ENCODE assay signal across 8 cellular contexts in the genomic region with DNA sequence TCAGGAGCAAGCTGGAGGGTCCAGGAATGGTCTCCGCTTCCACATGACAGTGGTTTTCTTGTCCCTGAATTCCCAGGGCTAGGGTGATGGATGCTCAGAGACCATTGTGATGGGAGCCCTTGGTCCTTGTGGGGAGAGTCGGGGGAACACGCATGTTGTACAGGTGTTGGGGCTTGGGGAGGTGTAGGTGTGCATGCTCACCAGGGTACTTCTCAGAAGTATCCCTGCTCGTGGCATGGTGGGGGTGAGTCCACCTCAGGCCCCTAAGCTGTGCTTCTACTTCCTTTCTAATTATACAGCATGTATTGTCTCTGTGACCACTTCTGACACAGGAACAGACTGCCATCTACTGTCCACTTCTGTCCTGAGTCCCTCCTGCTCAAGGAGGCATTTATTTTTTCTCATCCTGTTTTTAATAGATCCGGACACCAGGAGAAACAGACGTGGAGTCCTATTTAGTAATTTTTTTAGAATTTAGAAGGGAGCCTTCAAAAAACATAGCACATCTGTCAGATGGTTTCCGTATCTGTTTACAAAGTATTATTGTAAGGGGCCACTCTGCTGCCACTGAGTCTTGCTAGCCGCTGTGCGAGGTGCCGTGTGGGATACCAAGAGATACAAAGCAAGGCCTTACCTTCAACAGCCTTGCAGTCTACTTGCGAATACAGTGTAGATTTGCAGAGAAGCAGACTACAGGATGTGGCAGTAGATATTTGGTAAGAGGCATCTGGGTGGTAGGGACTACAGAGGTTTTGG. TPM values are rescaled to one million over a fixed set of nuclear protein-coding genes. Genes with fewer than 3 reads are reported as not detected.
DNase-seq lines count a peak whose midpoint lies in the region; ATAC-seq lines count a peak whose summit lies in the region.

No MANE protein-coding gene starts in this region.

- DNase-seq in G401 (ENCODE audit: low spot score), result peak; percentile 83
- peak; percentile 63 for DNase-seq in NCI-H1105 treated with DMSO at 0.1 percent for 48 hours (lab: John Stamatoyannopoulos, UW)
- DNase-seq in astrocyte of the hippocampus (ENCODE audit: low read depth, low spot score), result peak; percentile 81
- DNase-seq in left kidney (ENCODE audit: low read depth, low spot score), result peak; percentile 80
- DNase-seq in activated T-cell treated with anti-CD3 and anti-CD28 coated beads, Interleukin-2, amount 50 U/mL, for 48 hours, result no peak
- DNase-seq in NCI-H128 (lab: John Stamatoyannopoulos, UW; ENCODE audit: unreplicated experiment), result no peak
- no peak for DNase-seq in activated effector memory CD4-positive, alpha-beta T cell treated with Interleukin-2 at 50 U/mL for 16 hours

- H3K9me3 Mint-ChIP-seq in activated T-helper 17 cell treated with anti-CD3 and anti-CD28 coated beads, Interleukin-2, amount 50 U/mL, for 72 hours, result no peaks in the 10 kb centered on the region

- no peaks in the 10 kb centered on the region for H3K36me3 Mint-ChIP-seq in activated T-helper 17 cell treated with anti-CD3 and anti-CD28 coated beads, Interleukin-2, amount 50 U/mL, for 72 hours (ENCODE audit: low read depth)

- no peak for ATAC-seq in activated T-helper 17 cell treated with anti-CD3 and anti-CD28 coated beads, Interleukin-2, amount 50 U/mL, for 72 hours (replicated peaks)

- no peaks in the 10 kb centered on the region for H3K4me1 Mint-ChIP-seq in activated T-helper 17 cell treated with anti-CD3 and anti-CD28 coated beads, Interleukin-2, amount 50 U/mL, for 72 hours

- H3K27ac Mint-ChIP-seq in activated T-helper 17 cell treated with anti-CD3 and anti-CD28 coated beads, Interleukin-2, amount 50 U/mL, for 72 hours, result no peak overlapping the region

- in situ Hi-C loops in G401 (cut with HindIII; ENCODE audit: low sequenced_read_pairs), result no loop called here

- no peak overlapping the region for H3K4me3 Mint-ChIP-seq in activated T-helper 17 cell treated with anti-CD3 and anti-CD28 coated beads, Interleukin-2, amount 50 U/mL, for 72 hours

- H3K27me3 Mint-ChIP-seq in activated T-helper 17 cell treated with anti-CD3 and anti-CD28 coated beads, Interleukin-2, amount 50 U/mL, for 72 hours, result peaks cover 26% of the 10 kb centered on the region

RNA-seq across cellular contexts. Expression of a gene that starts 10.5 kb away (rescaled TPM):
- not detected in 2 replicates for total RNA-seq in G401 (2014; rRNA removed; shearing (Covaris generic))
- not detected for total RNA-seq in activated T-helper 17 cell treated with anti-CD3 and anti-CD28 coated beads, Interleukin-2, amount 50 U/mL, for 72 hours

Comparison
In these comparisons a context has a peak if more than half of its experiments do, and no peak if none do; other contexts are left out.
1. DNase-seq: peak in G401 (single experiment), NCI-H1105 treated with DMSO at 0.1 percent for 48 hours (single experiment), astrocyte of the hippocampus (single experiment) and left kidney (single experiment); none in activated T-cell treated with anti-CD3 and anti-CD28 coated beads, Interleukin-2, amount 50 U/mL, for 48 hours (0 of 2), NCI-H128 (single experiment) and activated effector memory CD4-positive, alpha-beta T cell treated with Interleukin-2 at 50 U/mL for 16 hours (single experiment).